Comparison of ENCODE assay signal across 8 cellular contexts in genomic region chr10:12710594-12711343, GRCh38.
DNase-seq lines count a peak whose midpoint lies in the region; ATAC-seq and TF ChIP-seq lines count a peak whose summit lies in the region.

No MANE protein-coding gene starts in this region.

- POLR2A ChIA-PET in CD4-positive, alpha-beta T cell (lab: Charles Lee): no interaction called here

- TF ChIP-seq CTCF in CD4-positive, alpha-beta T cell (IDR thresholded peaks at IDR 0.05): peak; percentile 96
- TF ChIP-seq CTCF in cardiac muscle cell (IDR thresholded peaks at IDR 0.05; ENCODE audit: low read depth, low read length): peak; percentile 98
- peak; percentile 73 for TF ChIP-seq CTCF in psoas muscle (IDR thresholded peaks at IDR 0.05)

- no peak overlapping the region for H3K27ac ChIP-seq in CD4-positive, alpha-beta T cell (ENCODE audit: low read depth, low read length)
- H3K27ac ChIP-seq in cardiac muscle cell (no peak overlapping the region), psoas muscle (no peak overlapping the region)

- CTCF ChIA-PET in CD4-positive, alpha-beta T cell (lab: Charles Lee): interaction anchor here (1.0 to 2.5 kb wide), 4 partner anchors 54 to 496 kb away, joined by 4 to 14 read pairs (median 8); no protein-coding TSS in a partner anchor

- no peaks in the 10 kb centered on the region for H3K27me3 Mint-ChIP-seq in CD4-positive, alpha-beta T cell
- no peaks in the 10 kb centered on the region for H3K27me3 Mint-ChIP-seq in activated naive CD8-positive, alpha-beta T cell treated with anti-CD3 and anti-CD28 coated beads for 36 hours

- peak; percentile 92 for ATAC-seq in CD4-positive, alpha-beta T cell (ENCODE audit: poor library complexity)
- ATAC-seq in GM21528 (IDR thresholded peaks at IDR 0.05; ENCODE audit: low FRiP score, unreplicated experiment) (peak; percentile 70), psoas muscle (peak in 3 of 4 donors; percentile 49 to 76 (median 71))

- H3K4me1 Mint-ChIP-seq in CD4-positive, alpha-beta T cell (ENCODE audit: low read depth): peaks cover 14% of the 10 kb centered on the region
- H3K4me1 Mint-ChIP-seq in activated naive CD8-positive, alpha-beta T cell treated with anti-CD3 and anti-CD28 coated beads for 36 hours: peaks cover 34% of the 10 kb centered on the region

- no peaks in the 10 kb centered on the region for H3K9me3 ChIP-seq in CD4-positive, alpha-beta T cell (ENCODE audit: control insufficient read depth, low read length)
- H3K9me3 ChIP-seq in cardiac muscle cell (ENCODE audit: low read depth) (no peaks in the 10 kb centered on the region), psoas muscle (no peaks in the 10 kb centered on the region)

- intact Hi-C loops in CD4-positive, alpha-beta T cell (cut with DNase I, micrococcal nuclease): loop anchor here (1.0 to 5.0 kb wide), 5 partner anchors 54 to 498 kb away; no protein-coding TSS in a partner anchor
- intact Hi-C loops in psoas muscle (cut with DNase I): loop anchor here in 1 of 2 donors (2.0 kb wide), 1 partner anchor 446 kb away; no protein-coding TSS in a partner anchor

- H3K9me3 Mint-ChIP-seq in CD4-positive, alpha-beta T cell: no peaks in the 10 kb centered on the region
- H3K9me3 Mint-ChIP-seq in activated naive CD8-positive, alpha-beta T cell treated with anti-CD3 and anti-CD28 coated beads for 36 hours: no peaks in the 10 kb centered on the region

- H3K4me1 ChIP-seq in cardiac muscle cell (ENCODE audit: low read depth) (peaks cover 4% of the 10 kb centered on the region), psoas muscle (no peaks in the 10 kb centered on the region)

- H3K36me3 Mint-ChIP-seq in CD4-positive, alpha-beta T cell (ENCODE audit: low read depth): no peaks in the 10 kb centered on the region
- H3K36me3 Mint-ChIP-seq in activated naive CD8-positive, alpha-beta T cell treated with anti-CD3 and anti-CD28 coated beads for 36 hours: no peaks in the 10 kb centered on the region

- H3K36me3 ChIP-seq in cardiac muscle cell: no peaks in the 10 kb centered on the region
- no peaks in the 10 kb centered on the region for H3K36me3 ChIP-seq in psoas muscle (ENCODE audit: insufficient read depth in 1 of 2, low read depth in 1 of 2)

- no peak overlapping the region for H3K4me3 ChIP-seq in cardiac muscle cell
- H3K4me3 ChIP-seq in psoas muscle: no peak overlapping the region

- no peak overlapping the region for H3K4me3 Mint-ChIP-seq in CD4-positive, alpha-beta T cell
- no peak overlapping the region for H3K4me3 Mint-ChIP-seq in activated naive CD8-positive, alpha-beta T cell treated with anti-CD3 and anti-CD28 coated beads for 36 hours

- no peaks in the 10 kb centered on the region for H3K27me3 ChIP-seq in CD4-positive, alpha-beta T cell (ENCODE audit: control insufficient read depth, insufficient read depth, low read length)
- H3K27me3 ChIP-seq in cardiac muscle cell (no peaks in the 10 kb centered on the region), psoas muscle (ENCODE audit: insufficient read depth in 3 of 3, low read length in 2 of 3) (no peaks in the 10 kb centered on the region)

- peak; percentile 50 to 78 (median 68) for DNase-seq in CD4-positive, alpha-beta T cell
- DNase-seq in NCI-H1048 (lab: John Stamatoyannopoulos, UW): peak; percentile 46
- peak; percentile 22 to 75 for DNase-seq in SW 1271 (lab: John Stamatoyannopoulos, UW)
- peak; percentile 72 for DNase-seq in activated naive CD8-positive, alpha-beta T cell treated with anti-CD3 and anti-CD28 coated beads for 36 hours
- peak; percentile 79 to 91 for DNase-seq in cardiac muscle cell (ENCODE audit: low read depth in 1 of 2, low spot score in 1 of 2)
- DNase-seq in psoas muscle: peak; percentile 73 to 79
- DNase-seq in ureter (ENCODE audit: low spot score): peak; percentile 83

- no peak overlapping the region for H3K27ac Mint-ChIP-seq in CD4-positive, alpha-beta T cell
- peak overlapping the region; percentile 86 for H3K27ac Mint-ChIP-seq in activated naive CD8-positive, alpha-beta T cell treated with anti-CD3 and anti-CD28 coated beads for 36 hours

- WGBS in psoas muscle, 3 donors: 40 to 46% (median 43%) methylated on average over 9 of the region's 9 CpGs
